Comparison of ENCODE assay signal across 33 cellular contexts in the genomic region with DNA sequence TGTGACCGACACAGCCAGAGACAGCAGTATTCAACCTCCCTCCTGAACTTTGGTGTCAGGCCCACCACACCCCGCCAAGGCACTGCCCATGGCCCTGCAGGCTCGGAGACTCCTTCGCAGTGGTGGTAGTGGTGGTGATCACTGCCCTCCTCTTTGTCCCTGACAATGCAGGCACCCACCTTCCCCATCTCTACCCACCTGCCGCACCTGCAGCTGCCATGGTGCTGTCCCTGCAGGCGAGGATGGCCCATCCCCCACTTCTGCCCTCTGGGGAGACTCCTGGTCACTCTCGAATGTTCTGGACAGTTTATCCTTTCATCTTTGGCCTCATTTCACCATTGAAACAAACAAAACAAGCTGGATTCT. TPM values are rescaled to one million over a fixed set of nuclear protein-coding genes. Genes with fewer than 3 reads are reported as not detected.
"Had no signal": no experiment of that assay in that cellular context is flagged by ENCODE, and none has a peak within 500 bp of the region (broad histone marks: within the 10 kb centered on the region; RNA-seq: fewer than 3 reads in every experiment).

No MANE protein-coding gene starts in this region.

- H3K27ac Mint-ChIP-seq: mesothelial cell of epicardium; natural killer cell; nephron progenitor cell; stimulated activated memory B cell treated with anti-CD40 and anti-IgM and Interleukin-4, amounts not matched to agents 10 μg/mL and 1 μg/mL and 100 μg/mL, for 72 hours had no signal

- H3K36me3 Mint-ChIP-seq: mesothelial cell of epicardium; naive B cell; natural killer cell; stimulated activated memory B cell treated with anti-CD40 and anti-IgM and Interleukin-4, amounts not matched to agents 10 μg/mL and 1 μg/mL and 100 μg/mL, for 72 hours had no signal

- H3K27me3 ChIP-seq: hepatocyte, pancreas, sigmoid colon, testis, thyroid gland, transverse colon, upper lobe of left lung, vagina had no signal

- H3K4me1 Mint-ChIP-seq: naive B cell, natural killer cell had no signal

- ATAC-seq: natural killer cell; pancreas; right cardiac atrium; stimulated activated memory B cell treated with anti-CD40 and anti-IgM and Interleukin-4, amounts not matched to agents 10 μg/mL and 1 μg/mL and 100 μg/mL, for 72 hours; stimulated activated naive CD8-positive, alpha-beta T cell treated with anti-CD3 and anti-CD28 coated beads, Interleukin-15, amount 100 ng/mL, for 72 hours had no signal

- H3K4me3 Mint-ChIP-seq: mesothelial cell of epicardium; naive B cell; natural killer cell; nephron progenitor cell; stimulated activated memory B cell treated with anti-CD40 and anti-IgM and Interleukin-4, amounts not matched to agents 10 μg/mL and 1 μg/mL and 100 μg/mL, for 72 hours; stimulated activated naive CD8-positive, alpha-beta T cell treated with anti-CD3 and anti-CD28 coated beads, Interleukin-15, amount 100 ng/mL, for 72 hours had no signal

- H3K27ac ChIP-seq: hepatocyte, left ventricle myocardium inferior, pancreas, prostate gland, sigmoid colon, testis, thyroid gland, transverse colon, upper lobe of left lung, vagina had no signal

- H3K9me3 ChIP-seq: left ventricle myocardium inferior, pancreas, prostate gland, sigmoid colon, testis, thyroid gland, transverse colon, upper lobe of left lung, vagina had no signal

- H3K9me3 Mint-ChIP-seq: mesothelial cell of epicardium, natural killer cell, nephron progenitor cell had no signal

- H3K4me3 ChIP-seq: hepatocyte, left ventricle myocardium inferior, lung, pancreas, prostate gland, sigmoid colon, testis, thyroid gland, transverse colon, upper lobe of left lung, vagina had no signal

- H3K4me1 ChIP-seq: left ventricle myocardium inferior, pancreas, prostate gland, upper lobe of left lung had no signal

- H3K4me2 ChIP-seq: hepatocyte had no signal

- H2AFZ ChIP-seq: hepatocyte had no signal

- DNase-seq: islet precursor cell; left ventricle myocardium inferior; mesendoderm; naive B cell; natural killer cell; nephron progenitor cell; nucleus accumbens; pancreas; retina; right cardiac atrium; sigmoid colon; stimulated activated CD4-positive, alpha-beta T cell treated with anti-CD3 and anti-CD28 coated beads, Interleukin-1b, Interleukin-23, amount 100 ng/mL, for 48 hours; stimulated activated CD4-positive, alpha-beta T cell treated with anti-CD3 and anti-CD28 coated beads, Interleukin-2, amount 100 ng/mL, for 48 hours; stimulated activated CD4-positive, alpha-beta T cell treated with anti-CD3 and anti-CD28 coated beads, Interleukin-4, amount 100 ng/mL, for 4 hours; stimulated activated CD8-positive, alpha-beta memory T cell treated with anti-CD3 and anti-CD28 coated beads, Interleukin-4, amount 100 ng/mL, for 48 hours; stimulated activated naive CD4-positive, alpha-beta T cell treated with Interleukin-2 at 50 U/mL for 16 hours; stimulated activated naive CD8-positive, alpha-beta T cell treated with anti-CD3 and anti-CD28 coated beads, Interleukin-15, amount 100 ng/mL, for 72 hours; testis; thyroid gland; transverse colon; upper lobe of left lung had no signal

- FAIRE-seq: pancreas, small intestine had no signal

- H3K79me2 ChIP-seq: hepatocyte had no signal

- H3K36me3 ChIP-seq: left ventricle myocardium inferior, pancreas, prostate gland, sigmoid colon, thyroid gland, transverse colon, upper lobe of left lung, vagina had no signal

RNA-seq across cellular contexts. Expression of a gene that starts 4.4 kb away (rescaled TPM):
- total RNA-seq: hepatocyte, kidney epithelial cell, left ventricle myocardium inferior, lower leg skin, lung, mesothelial cell of epicardium, mononuclear cell, osteoblast, pancreas, prostate gland, right cardiac atrium, sigmoid colon, testis, thyroid gland, transverse colon, upper lobe of left lung, urinary bladder, vagina had no signal
- polyA plus RNA-seq: hepatocyte, lung, pancreas, right cardiac atrium, sigmoid colon, small intestine, urinary bladder had no signal

RNA-seq across cellular contexts. Expression of a gene that starts 11.5 kb away (rescaled TPM):
- total RNA-seq: hepatocyte, kidney epithelial cell, left ventricle myocardium inferior, lower leg skin, lung, osteoblast, pancreas, right cardiac atrium, sigmoid colon, thyroid gland, transverse colon, urinary bladder, vagina had no signal
- polyA plus RNA-seq: hepatocyte, right cardiac atrium, urinary bladder had no signal
